In genomic region chr16:77722315-77723107, GRCh38 we compare ENCODE assay signal across 8 cellular contexts. TPM values are rescaled to one million over a fixed set of nuclear protein-coding genes. Genes with fewer than 3 reads are reported as not detected.
DNase-seq lines count a peak whose midpoint lies in the region; ATAC-seq and TF ChIP-seq lines count a peak whose summit lies in the region.

NUDT7 (plus strand) TSS chr16:77722514; CDS start chr16:77722583, 69 bp downstream.

- peak within 1 kb of the TSS; percentile 70 to 88 (median 77) for H3K4me3 ChIP-seq in BLaER1 treated with 17β-estradiol and CSF1 and Interleukin-3, amounts not matched to agents 10 nM and 100 nM
- peak within 1 kb of the TSS; percentile 56 to 59 for H3K4me3 ChIP-seq in left lung

- intact Hi-C loops in left lung (cut with DNase I) = no loop called here

- H3K27ac Mint-ChIP-seq in activated CD4-positive, alpha-beta T cell treated with anti-CD3 and anti-CD28 coated beads, Interleukin-2, amount 10 ng/mL, durations not matched to agents 7 days and 5 days = peak within 1 kb of the TSS; percentile 80

- DNase-seq in GM19238 (ENCODE audit: insufficient read length, low spot score) = peak; percentile 91
- peak; percentile 86 for DNase-seq in NCI-H510A (lab: John Stamatoyannopoulos, UW)
- peak; percentile 97 for DNase-seq in activated CD4-positive, alpha-beta T cell treated with anti-CD3 and anti-CD28 coated beads, Interleukin-2, amount 10 ng/mL, durations not matched to agents 7 days and 5 days
- peak; percentile 77 for DNase-seq in dedifferentiated amniotic fluid mesenchymal stem cell (ENCODE audit: extremely low spot score)
- DNase-seq in left lung = peak; percentile 100
- DNase-seq in stimulated activated CD4-positive, alpha-beta T cell treated with anti-CD3 and anti-CD28 coated beads, Interleukin-2, amount 100 ng/mL, for 4 hours (ENCODE audit: low read depth) = peak; percentile 96

- H3K4me1 Mint-ChIP-seq in activated CD4-positive, alpha-beta T cell treated with anti-CD3 and anti-CD28 coated beads, Interleukin-2, amount 10 ng/mL, durations not matched to agents 7 days and 5 days = peaks cover 12% of the 10 kb centered on the region

- peaks cover 0 to 16% (median 11%) of the 10 kb centered on the region in 11 experiments; a peak in 13 of 22 replicates for H3K9me3 ChIP-seq in BLaER1 treated with 17β-estradiol and CSF1 and Interleukin-3, amounts not matched to agents 10 nM and 100 nM (replicated peaks in 1 of 11)
- H3K9me3 ChIP-seq in left lung = no peaks in the 10 kb centered on the region

- ATAC-seq in HG03439 (IDR thresholded peaks at IDR 0.05; ENCODE audit: unreplicated experiment) (peak; percentile 91), left lung (peak; percentile 99)

- H3K27me3 ChIP-seq in BLaER1 treated with 17β-estradiol and CSF1 and Interleukin-3, amounts not matched to agents 10 nM and 100 nM = peaks cover 0 to 23% (median 0%) of the 10 kb centered on the region in 11 experiments; a peak in 4 of 22 replicates
- H3K27me3 ChIP-seq in left lung = no peaks in the 10 kb centered on the region

- peak within 1 kb of the TSS; percentile 89 to 99 (median 95) for H3K4me2 ChIP-seq in BLaER1 treated with 17β-estradiol and CSF1 and Interleukin-3, amounts not matched to agents 10 nM and 100 nM

- H3K4me3 Mint-ChIP-seq in activated CD4-positive, alpha-beta T cell treated with anti-CD3 and anti-CD28 coated beads, Interleukin-2, amount 10 ng/mL, durations not matched to agents 7 days and 5 days = peak within 1 kb of the TSS; percentile 79

- POLR2A ChIA-PET in activated CD4-positive, alpha-beta T cell treated with anti-CD3 and anti-CD28 coated beads, Interleukin-2, amount 10 ng/mL, durations not matched to agents 7 days and 5 days (lab: Charles Lee) = interaction anchor here (0.6 kb wide), 1 partner anchor 67 kb away, joined by 3 read pairs; no protein-coding TSS in a partner anchor

- CTCF ChIA-PET in activated CD4-positive, alpha-beta T cell treated with anti-CD3 and anti-CD28 coated beads, Interleukin-2, amount 10 ng/mL, durations not matched to agents 7 days and 5 days (lab: Charles Lee) = interaction anchor here (0.6 kb wide), 1 partner anchor 977 kb away, joined by 3 read pairs; no protein-coding TSS in a partner anchor

- H3K4me1 ChIP-seq in BLaER1 treated with 17β-estradiol and CSF1 and Interleukin-3, amounts not matched to agents 10 nM and 100 nM = peaks cover 8 to 31% (median 23%) of the 10 kb centered on the region in 10 experiments
- peaks cover 0 to 12% of the 10 kb centered on the region in 2 donors for H3K4me1 ChIP-seq in left lung

- peaks cover 4% of the 10 kb centered on the region for H3K9me3 Mint-ChIP-seq in activated CD4-positive, alpha-beta T cell treated with anti-CD3 and anti-CD28 coated beads, Interleukin-2, amount 10 ng/mL, durations not matched to agents 7 days and 5 days

- no peaks in the 10 kb centered on the region for H3K36me3 Mint-ChIP-seq in activated CD4-positive, alpha-beta T cell treated with anti-CD3 and anti-CD28 coated beads, Interleukin-2, amount 10 ng/mL, durations not matched to agents 7 days and 5 days (ENCODE audit: low read depth)

- no peaks in the 10 kb centered on the region for H4K20me1 ChIP-seq in BLaER1 treated with 17β-estradiol and CSF1 and Interleukin-3, amounts not matched to agents 10 nM and 100 nM

- no peak for TF ChIP-seq CTCF in left lung (IDR thresholded peaks at IDR 0.05)

- H3K27ac ChIP-seq in BLaER1 treated with 17β-estradiol and CSF1 and Interleukin-3, amounts not matched to agents 10 nM and 100 nM = peak within 1 kb of the TSS; percentile 54 to 89 (median 83); a peak in 21 of 22 replicates
- H3K27ac ChIP-seq in left lung = peak within 1 kb of the TSS; percentile 81 to 86

- no peaks in the 10 kb centered on the region for H3K27me3 Mint-ChIP-seq in activated CD4-positive, alpha-beta T cell treated with anti-CD3 and anti-CD28 coated beads, Interleukin-2, amount 10 ng/mL, durations not matched to agents 7 days and 5 days

- H3K36me3 ChIP-seq in BLaER1 treated with 17β-estradiol and CSF1 and Interleukin-3, amounts not matched to agents 10 nM and 100 nM = peaks cover 0 to 4% (median 0%) of the 10 kb centered on the region in 11 experiments; a peak in 2 of 22 replicates
- H3K36me3 ChIP-seq in left lung = no peaks in the 10 kb centered on the region

- H3K9ac ChIP-seq in BLaER1 treated with 17β-estradiol and CSF1 and Interleukin-3, amounts not matched to agents 10 nM and 100 nM = peak within 1 kb of the TSS; percentile 77 to 84 (median 83)

RNA-seq across cellular contexts. Expression of gene NUDT7, which starts in this region (rescaled TPM):
- total RNA-seq in activated CD4-positive, alpha-beta T cell treated with anti-CD3 and anti-CD28 coated beads, Interleukin-2, amount 10 ng/mL, durations not matched to agents 7 days and 5 days = 1 to 10 TPM; 6.8 to 8.4 TPM
- total RNA-seq in left lung = 1 to 10 TPM; 6.4 to 9.4 TPM

Comparison
In these comparisons a context has a peak if more than half of its experiments do, and no peak if none do; other contexts are left out.
1. Peak in every context shown above with its lines: DNase-seq, ATAC-seq, H3K4me3 ChIP-seq and H3K27ac ChIP-seq.